In genomic region chr3:125692361-125692760, GRCh38 we compare ENCODE assay signal across 27 cellular contexts.
DNase-seq lines count a peak whose midpoint lies in the region; ATAC-seq lines count a peak whose summit lies in the region.
"Had no signal": no experiment of that assay in that cellular context is flagged by ENCODE, and none has a peak within 500 bp of the region (broad histone marks: within the 10 kb centered on the region; RNA-seq: fewer than 3 reads in every experiment).

No MANE protein-coding gene starts in this region.

- DNase-seq in activated CD4-positive, alpha-beta T cell treated with anti-CD3 and anti-CD28 coated beads for 36 hours: no peak
- DNase-seq in activated CD4-positive, alpha-beta T cell treated with anti-CD3 and anti-CD28 coated beads, Interleukin-2, amount 10 ng/mL, durations not matched to agents 24 days and 14 days: no peak
- DNase-seq in stimulated activated naive CD8-positive, alpha-beta T cell treated with anti-CD3 and anti-CD28 coated beads, Interleukin-15, amount 100 ng/mL, for 72 hours: no peak
- no peak for DNase-seq in stimulated activated naive CD8-positive, alpha-beta T cell treated with anti-CD3 and anti-CD28 coated beads, Interleukin-15, Interleukin-2, amounts not matched to agents 100 U/mL and 50 U/mL, for 24 hours
- DNase-seq: 8988T; ACHN; AML-193; BE2C; C1 segment of cervical spinal cord; Caco-2; Calu3; CD4-positive, alpha-beta memory T cell; CD4-positive, alpha-beta T cell; CD4-positive, CD25-positive, alpha-beta regulatory T cell; CD8-positive, alpha-beta memory T cell; CD8-positive, alpha-beta T cell; COR-L47; DMS 273 treated with DMSO at 0.1 percent for 48 hours; DMS153; DMS53; DMS79; DMS79 treated with DMSO at 0.1 percent for 48 hours; DND-41; EL had no signal

- POLR2A ChIA-PET in activated CD4-positive, alpha-beta T cell treated with anti-CD3 and anti-CD28 coated beads for 36 hours (lab: Charles Lee): no interaction called here

- no peaks in the 10 kb centered on the region for H3K9me3 Mint-ChIP-seq in activated CD4-positive, alpha-beta T cell treated with anti-CD3 and anti-CD28 coated beads for 36 hours (ENCODE audit: low read depth)
- no peaks in the 10 kb centered on the region for H3K9me3 Mint-ChIP-seq in activated CD4-positive, alpha-beta T cell treated with anti-CD3 and anti-CD28 coated beads, Interleukin-2, amount 10 ng/mL, durations not matched to agents 24 days and 14 days
- no peaks in the 10 kb centered on the region for H3K9me3 Mint-ChIP-seq in stimulated activated naive CD8-positive, alpha-beta T cell treated with anti-CD3 and anti-CD28 coated beads, Interleukin-15, amount 100 ng/mL, for 72 hours
- H3K9me3 Mint-ChIP-seq: CD4-positive, alpha-beta memory T cell; CD4-positive, alpha-beta T cell; CD4-positive, CD25-positive, alpha-beta regulatory T cell; CD8-positive, alpha-beta memory T cell; CD8-positive, alpha-beta T cell had no signal

- no peaks in the 10 kb centered on the region for H3K36me3 Mint-ChIP-seq in activated CD4-positive, alpha-beta T cell treated with anti-CD3 and anti-CD28 coated beads for 36 hours (ENCODE audit: low read depth)
- H3K36me3 Mint-ChIP-seq in activated CD4-positive, alpha-beta T cell treated with anti-CD3 and anti-CD28 coated beads, Interleukin-2, amount 10 ng/mL, durations not matched to agents 24 days and 14 days (ENCODE audit: low read depth): no peaks in the 10 kb centered on the region
- H3K36me3 Mint-ChIP-seq: CD14-positive monocyte; CD4-positive, alpha-beta memory T cell; CD4-positive, CD25-positive, alpha-beta regulatory T cell; CD8-positive, alpha-beta memory T cell; CD8-positive, alpha-beta T cell had no signal

- H3K27me3 Mint-ChIP-seq in activated CD4-positive, alpha-beta T cell treated with anti-CD3 and anti-CD28 coated beads for 36 hours: peaks cover 3% of the 10 kb centered on the region
- no peaks in the 10 kb centered on the region for H3K27me3 Mint-ChIP-seq in activated CD4-positive, alpha-beta T cell treated with anti-CD3 and anti-CD28 coated beads, Interleukin-2, amount 10 ng/mL, durations not matched to agents 24 days and 14 days
- peaks cover 5% of the 10 kb centered on the region for H3K27me3 Mint-ChIP-seq in stimulated activated naive CD8-positive, alpha-beta T cell treated with anti-CD3 and anti-CD28 coated beads, Interleukin-15, amount 100 ng/mL, for 72 hours
- H3K27me3 Mint-ChIP-seq: CD4-positive, alpha-beta memory T cell had no signal

- ATAC-seq in activated CD4-positive, alpha-beta T cell treated with anti-CD3 and anti-CD28 coated beads for 36 hours: peak; percentile 30
- peak; percentile 23 for ATAC-seq in stimulated activated naive CD8-positive, alpha-beta T cell treated with anti-CD3 and anti-CD28 coated beads, Interleukin-15, amount 100 ng/mL, for 72 hours
- ATAC-seq in stimulated activated naive CD8-positive, alpha-beta T cell treated with anti-CD3 and anti-CD28 coated beads, Interleukin-15, Interleukin-2, amounts not matched to agents 100 U/mL and 50 U/mL, for 24 hours: no peak
- ATAC-seq: A549; CD8-positive, alpha-beta T cell had no signal

- no peak overlapping the region for H3K4me3 Mint-ChIP-seq in activated CD4-positive, alpha-beta T cell treated with anti-CD3 and anti-CD28 coated beads for 36 hours
- H3K4me3 Mint-ChIP-seq in activated CD4-positive, alpha-beta T cell treated with anti-CD3 and anti-CD28 coated beads, Interleukin-2, amount 10 ng/mL, durations not matched to agents 24 days and 14 days: no peak overlapping the region
- H3K4me3 Mint-ChIP-seq in stimulated activated naive CD8-positive, alpha-beta T cell treated with anti-CD3 and anti-CD28 coated beads, Interleukin-15, amount 100 ng/mL, for 72 hours: no peak overlapping the region
- H3K4me3 Mint-ChIP-seq: B cell; CD14-positive monocyte; CD4-positive, alpha-beta memory T cell; CD4-positive, alpha-beta T cell; CD4-positive, CD25-positive, alpha-beta regulatory T cell; CD8-positive, alpha-beta memory T cell; CD8-positive, alpha-beta T cell had no signal

- intact Hi-C loops in activated CD4-positive, alpha-beta T cell treated with anti-CD3 and anti-CD28 coated beads for 36 hours (cut with DNase I, micrococcal nuclease): no loop called here
- intact Hi-C loops in activated CD4-positive, alpha-beta T cell treated with anti-CD3 and anti-CD28 coated beads, Interleukin-2, amount 10 ng/mL, durations not matched to agents 24 days and 14 days (cut with micrococcal nuclease): no loop called here

- H3K27ac Mint-ChIP-seq in activated CD4-positive, alpha-beta T cell treated with anti-CD3 and anti-CD28 coated beads for 36 hours: no peak overlapping the region
- no peak overlapping the region for H3K27ac Mint-ChIP-seq in activated CD4-positive, alpha-beta T cell treated with anti-CD3 and anti-CD28 coated beads, Interleukin-2, amount 10 ng/mL, durations not matched to agents 24 days and 14 days
- H3K27ac Mint-ChIP-seq in stimulated activated naive CD8-positive, alpha-beta T cell treated with anti-CD3 and anti-CD28 coated beads, Interleukin-15, amount 100 ng/mL, for 72 hours: no peak overlapping the region
- H3K27ac Mint-ChIP-seq: B cell; CD14-positive monocyte; CD4-positive, alpha-beta memory T cell; CD4-positive, alpha-beta T cell; CD4-positive, CD25-positive, alpha-beta regulatory T cell; CD8-positive, alpha-beta memory T cell; CD8-positive, alpha-beta T cell had no signal

- H3K4me1 Mint-ChIP-seq in activated CD4-positive, alpha-beta T cell treated with anti-CD3 and anti-CD28 coated beads for 36 hours: no peaks in the 10 kb centered on the region
- H3K4me1 Mint-ChIP-seq in activated CD4-positive, alpha-beta T cell treated with anti-CD3 and anti-CD28 coated beads, Interleukin-2, amount 10 ng/mL, durations not matched to agents 24 days and 14 days: no peaks in the 10 kb centered on the region
- no peaks in the 10 kb centered on the region for H3K4me1 Mint-ChIP-seq in stimulated activated naive CD8-positive, alpha-beta T cell treated with anti-CD3 and anti-CD28 coated beads, Interleukin-15, amount 100 ng/mL, for 72 hours
- H3K4me1 Mint-ChIP-seq: B cell; CD14-positive monocyte; CD4-positive, alpha-beta memory T cell; CD4-positive, CD25-positive, alpha-beta regulatory T cell; CD8-positive, alpha-beta memory T cell had no signal

- CTCF ChIA-PET in activated CD4-positive, alpha-beta T cell treated with anti-CD3 and anti-CD28 coated beads for 36 hours (lab: Charles Lee): no interaction called here
